37 cellular contexts compared by ENCODE assay signal in genomic region chr6:151561238-151561637, GRCh38.
"Had no signal": no experiment of that assay in that cellular context is flagged by ENCODE, and none has a peak within 500 bp of the region (broad histone marks: within the 10 kb centered on the region; RNA-seq: fewer than 3 reads in every experiment).

No MANE protein-coding gene starts in this region.

- H3K4me3 ChIP-seq: adrenal gland, ascending aorta, body of pancreas, breast epithelium, colonic mucosa had no signal

- ATAC-seq: activated CD8-positive, alpha-beta T cell treated with anti-CD3 and anti-CD28 coated beads for 36 hours; activated naive CD4-positive, alpha-beta T cell treated with anti-CD3 and anti-CD28 coated beads, Interleukin-2, amount 50 U/mL, for 72 hours; activated T-cell treated with anti-CD3 and anti-CD28 coated beads, Interleukin-2, amount 50 U/mL, for 4 hours; activated T-cell treated with anti-CD3 and anti-CD28 coated beads, Interleukin-2, amount 50 U/mL, for 72 hours; activated T-helper 17 cell treated with anti-CD3 and anti-CD28 coated beads, Interleukin-2, amount 50 U/mL, for 72 hours; body of pancreas had no signal

- FAIRE-seq: TTC549 had no signal

- H3K27ac ChIP-seq: adrenal gland, ascending aorta, body of pancreas, brain microvascular endothelial cell, breast epithelium, colonic mucosa, VCaP had no signal

- H3K27ac Mint-ChIP-seq: activated B cell treated with CpG ODN at 0.5 μM for 24 hours; activated CD4-positive, alpha-beta memory T cell treated with anti-CD3 and anti-CD28 coated beads for 36 hours; activated CD4-positive, alpha-beta T cell treated with anti-CD3 and anti-CD28 coated beads, Interleukin-2, amount 10 ng/mL, durations not matched to agents 24 days and 14 days; activated CD8-positive, alpha-beta T cell treated with anti-CD3 and anti-CD28 coated beads for 36 hours; activated naive CD4-positive, alpha-beta T cell treated with anti-CD3 and anti-CD28 coated beads, Interleukin-2, amount 50 U/mL, for 72 hours; activated naive CD8-positive, alpha-beta T cell treated with anti-CD3 and anti-CD28 coated beads for 36 hours; activated T-cell treated with anti-CD3 and anti-CD28 coated beads, Interleukin-2, amount 50 U/mL, for 72 hours; activated T-helper 1 cell treated with anti-CD3 and anti-CD28 coated beads, Interleukin-12 subunit alpha, Interleukin-12 subunit beta, Interleukin-2, Interleukin-4 antibody, amounts not matched to agents 30 ng/mL and 10 ng/mL and 1 ng/mL, durations not matched to agents 14 hours and 24 hours and 36 hours; activated T-helper 17 cell treated with anti-CD3 and anti-CD28 coated beads, Interleukin-2, amount 50 U/mL, for 72 hours; T-helper 1 cell treated with Interleukin-12 subunit alpha and Interleukin-12 subunit beta and Interleukin-4 antibody, amounts not matched to agents 30 μg/mL and 1 μg/mL, for 36 hours; T-helper 2 cell treated with Interferon-gamma antibody and Interleukin-4, amounts not matched to agents 5 μg/mL and 100 μg/mL, for 36 hours had no signal

- H3K36me3 ChIP-seq: adrenal gland, ascending aorta, brain microvascular endothelial cell, breast epithelium, colonic mucosa had no signal

- H3K4me1 Mint-ChIP-seq: activated B cell treated with CpG ODN at 0.5 μM for 24 hours; activated CD4-positive, alpha-beta T cell treated with anti-CD3 and anti-CD28 coated beads, Interleukin-2, amount 10 ng/mL, durations not matched to agents 24 days and 14 days; activated naive CD8-positive, alpha-beta T cell treated with anti-CD3 and anti-CD28 coated beads for 36 hours; activated T-helper 17 cell treated with anti-CD3 and anti-CD28 coated beads, Interleukin-2, amount 50 U/mL, for 72 hours had no signal

- H3K27me3 Mint-ChIP-seq: activated CD4-positive, alpha-beta T cell treated with anti-CD3 and anti-CD28 coated beads, Interleukin-2, amount 10 ng/mL, durations not matched to agents 24 days and 14 days; activated naive CD8-positive, alpha-beta T cell treated with anti-CD3 and anti-CD28 coated beads for 36 hours had no signal

- H3K4me3 Mint-ChIP-seq: activated B cell treated with CpG ODN at 0.5 μM for 24 hours; activated CD4-positive, alpha-beta memory T cell treated with anti-CD3 and anti-CD28 coated beads for 36 hours; activated CD4-positive, alpha-beta T cell treated with anti-CD3 and anti-CD28 coated beads, Interleukin-2, amount 10 ng/mL, durations not matched to agents 24 days and 14 days; activated CD8-positive, alpha-beta T cell treated with anti-CD3 and anti-CD28 coated beads for 36 hours; activated naive CD8-positive, alpha-beta T cell treated with anti-CD3 and anti-CD28 coated beads for 36 hours; activated T-cell treated with anti-CD3 and anti-CD28 coated beads, Interleukin-2, amount 50 U/mL, for 4 hours; activated T-cell treated with anti-CD3 and anti-CD28 coated beads, Interleukin-2, amount 50 U/mL, for 72 hours; activated T-helper 1 cell treated with anti-CD3 and anti-CD28 coated beads, Interleukin-12 subunit alpha, Interleukin-12 subunit beta, Interleukin-2, Interleukin-4 antibody, amounts not matched to agents 30 ng/mL and 10 ng/mL and 1 ng/mL, durations not matched to agents 14 hours and 24 hours and 36 hours; activated T-helper 17 cell treated with anti-CD3 and anti-CD28 coated beads, Interleukin-2, amount 50 U/mL, for 72 hours; T-helper 1 cell treated with Interleukin-12 subunit alpha and Interleukin-12 subunit beta and Interleukin-4 antibody, amounts not matched to agents 30 μg/mL and 1 μg/mL, for 36 hours; T-helper 2 cell treated with Interferon-gamma antibody and Interleukin-4, amounts not matched to agents 5 μg/mL and 100 μg/mL, for 36 hours had no signal

- DNase-seq: activated B cell treated with CpG ODN at 0.5 μM for 24 hours; activated CD4-positive, alpha-beta memory T cell treated with anti-CD3 and anti-CD28 coated beads for 36 hours; activated CD4-positive, alpha-beta T cell treated with anti-CD3 and anti-CD28 coated beads for 4 hours; activated CD4-positive, alpha-beta T cell treated with anti-CD3 and anti-CD28 coated beads, Interleukin-2, amount 10 ng/mL, durations not matched to agents 24 days and 14 days; activated CD4-positive, alpha-beta T cell treated with anti-CD3 and anti-CD28 coated beads, Interleukin-2, amount 50 U/mL, for 1 hour; activated CD4-positive, alpha-beta T cell treated with anti-CD3 and anti-CD28 coated beads, Interleukin-2, amount 50 U/mL, for 4 hours; activated CD4-positive, CD25-positive, alpha-beta regulatory T cell treated with anti-CD3 and anti-CD28 coated beads, Interleukin-2, amount 50 U/mL, for 72 hours; activated CD8-positive, alpha-beta memory T cell treated with anti-CD3 and anti-CD28 coated beads, Interleukin-2, amount 50 U/mL, for 4 hours; activated CD8-positive, alpha-beta T cell treated with anti-CD3 and anti-CD28 coated beads for 36 hours; activated effector memory CD4-positive, alpha-beta T cell treated with anti-CD3 and anti-CD28 coated beads, Interleukin-2, amount 50 U/mL, for 16 hours; activated gamma-delta T cell treated with Interleukin-2 at 50 U/mL for 16 hours; activated naive CD4-positive, alpha-beta T cell treated with anti-CD3 and anti-CD28 coated beads, Interleukin-2, amount 50 U/mL, for 16 hours; activated naive CD4-positive, alpha-beta T cell treated with Interleukin-2 at 50 U/mL for 16 hours; activated naive CD8-positive, alpha-beta T cell treated with anti-CD3 and anti-CD28 coated beads for 36 hours; activated T-cell treated with anti-CD3 and anti-CD28 coated beads for 4 hours; activated T-cell treated with anti-CD3 and anti-CD28 coated beads, Interleukin-2, amount 50 U/mL, for 1 hour; activated T-cell treated with anti-CD3 and anti-CD28 coated beads, Interleukin-2, amount 50 U/mL, for 4 hours; activated T-cell treated with anti-CD3 and anti-CD28 coated beads, Interleukin-2, amount 50 U/mL, for 72 hours; adrenal gland; amygdala; anterior cingulate cortex; body of pancreas; brain microvascular endothelial cell; central memory CD4-positive, alpha-beta T cell; colonic mucosa; T-helper 1 cell; T-helper 2 cell; T-helper 9 cell had no signal

- H3K4me1 ChIP-seq: adrenal gland, ascending aorta, body of pancreas, breast epithelium, colonic mucosa had no signal

- H3K27me3 ChIP-seq: adrenal gland, ascending aorta, body of pancreas, brain microvascular endothelial cell, breast epithelium, colonic mucosa had no signal

- H3K9me3 ChIP-seq: colonic mucosa had no signal
